10 cellular contexts compared by ENCODE assay signal in the genomic region with DNA sequence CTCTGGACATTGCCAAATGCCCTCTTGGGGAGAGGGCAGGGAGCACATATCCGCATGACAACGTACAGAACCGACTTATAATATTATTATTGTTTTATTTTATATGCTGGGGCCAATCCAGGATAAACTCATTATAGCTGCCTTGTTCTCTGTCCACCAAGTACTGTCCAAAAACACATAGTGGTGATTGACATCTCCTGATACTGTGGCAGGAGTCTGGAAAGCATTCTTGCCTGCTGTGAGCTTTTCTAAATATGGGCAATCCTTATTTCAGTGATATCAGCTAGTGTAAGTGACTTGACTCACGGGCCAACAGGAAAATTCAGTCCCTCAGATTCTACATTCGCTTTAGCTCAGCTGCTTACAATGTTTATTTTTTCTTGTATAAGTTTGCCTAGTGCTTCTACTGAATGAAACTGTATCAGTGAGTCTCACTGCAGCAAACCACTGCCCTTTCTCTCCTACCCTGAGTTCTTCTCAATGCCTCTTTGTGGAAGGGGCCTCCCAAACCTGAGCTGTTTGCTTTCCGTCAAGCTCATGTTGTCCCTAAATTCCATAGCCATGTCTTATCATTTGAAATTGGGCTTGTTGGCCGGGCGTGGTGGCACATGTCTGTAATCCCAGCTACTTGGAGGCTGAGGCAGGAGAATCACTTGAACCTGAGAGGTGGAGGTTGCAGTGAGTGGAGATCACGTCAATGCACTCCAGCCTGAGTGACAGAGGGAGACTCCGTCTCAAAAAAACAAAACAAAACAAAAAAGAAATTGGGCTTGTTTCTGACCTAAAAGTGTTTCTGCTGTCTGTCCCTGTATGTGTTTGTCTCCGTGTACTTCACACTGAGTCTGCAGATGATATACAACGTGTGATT. TPM values are rescaled to one million over a fixed set of nuclear protein-coding genes. Genes with fewer than 3 reads are reported as not detected.
DNase-seq lines count a peak whose midpoint lies in the region; ATAC-seq and TF ChIP-seq lines count a peak whose summit lies in the region.
"Had no signal": no experiment of that assay in that cellular context is flagged by ENCODE, and none has a peak within 500 bp of the region (broad histone marks: within the 10 kb centered on the region; RNA-seq: fewer than 3 reads in every experiment).

No MANE protein-coding gene starts in this region.

- peaks cover 0 to 16% (median 11%) of the 10 kb centered on the region in 4 donors for H3K4me1 Mint-ChIP-seq in CD4-positive, CD25-positive, alpha-beta regulatory T cell

- no peak overlapping the region for H3K9ac ChIP-seq in parathyroid adenoma

- DNase-seq in CD4-positive, CD25-positive, alpha-beta regulatory T cell = no peak
- DNase-seq in LNCaP clone FGC (ENCODE audit: low read depth) (peak; percentile 93), DMS 273 treated with DMSO at 0.1 percent for 48 hours (lab: John Stamatoyannopoulos, UW) (no peak)
- no peak for DNase-seq in activated CD8-positive, alpha-beta memory T cell treated with anti-CD3 and anti-CD28 coated beads, Interleukin-2, amount 50 U/mL, for 48 hours
- DNase-seq: activated CD4-positive, alpha-beta T cell treated with anti-CD3 and anti-CD28 coated beads for 4 hours; retina had no signal

- H3K79me2 ChIP-seq in parathyroid adenoma = no peaks in the 10 kb centered on the region

- H3K27me3 Mint-ChIP-seq in CD4-positive, CD25-positive, alpha-beta regulatory T cell = peaks cover 67% of the 10 kb centered on the region

- H3K36me3 ChIP-seq in CD4-positive, CD25-positive, alpha-beta regulatory T cell (ENCODE audit: control insufficient read depth, insufficient read depth, low read length) = no peaks in the 10 kb centered on the region
- H3K36me3 ChIP-seq in esophagus (ENCODE audit: control insufficient read depth in 2 of 2, insufficient read depth in 2 of 2, low read length in 1 of 2) (no peaks in the 10 kb centered on the region), parathyroid adenoma (ENCODE audit: control insufficient read depth, insufficient read depth, low read length) (no peaks in the 10 kb centered on the region)

- H3K36me3 Mint-ChIP-seq in CD4-positive, CD25-positive, alpha-beta regulatory T cell = no peaks in the 10 kb centered on the region

- H3K4me3 Mint-ChIP-seq in CD4-positive, CD25-positive, alpha-beta regulatory T cell = peak overlapping the region in 3 of 4 donors; percentile 34 to 84 (median 83)

- no peak overlapping the region for H3K4me3 ChIP-seq in CD4-positive, CD25-positive, alpha-beta regulatory T cell (ENCODE audit: low read depth, low read length)
- H3K4me3 ChIP-seq in LNCaP clone FGC (ENCODE audit: low read depth, low read length) (no peak overlapping the region), esophagus (ENCODE audit: low read depth in 1 of 2, low read length in 2 of 2) (no peak overlapping the region), parathyroid adenoma (ENCODE audit: low read depth, low read length) (no peak overlapping the region)

- H3K27ac ChIP-seq in CD4-positive, CD25-positive, alpha-beta regulatory T cell (ENCODE audit: insufficient read depth, low read length, poor library complexity, severe bottlenecking) = no peak overlapping the region
- H3K27ac ChIP-seq in esophagus (ENCODE audit: low read depth in 2 of 2, low read length in 1 of 2) (peak overlapping the region; percentile 22 to 66), parathyroid adenoma (no peak overlapping the region)

- no peaks in the 10 kb centered on the region for H3K9me3 ChIP-seq in CD4-positive, CD25-positive, alpha-beta regulatory T cell (ENCODE audit: control insufficient read depth in 2 of 2, low read length in 2 of 2)
- peaks cover 0 to 5% of the 10 kb centered on the region in 2 donors for H3K9me3 ChIP-seq in esophagus (ENCODE audit: control insufficient read depth in 2 of 2, insufficient read depth in 1 of 2, low read depth in 1 of 2, low read length in 1 of 2)
- H3K9me3 ChIP-seq in parathyroid adenoma (ENCODE audit: control insufficient read depth, low read length) = no peaks in the 10 kb centered on the region

- H2AFZ ChIP-seq in parathyroid adenoma = peak overlapping the region; percentile 80

- peaks cover 43% of the 10 kb centered on the region for H3K27me3 ChIP-seq in CD4-positive, CD25-positive, alpha-beta regulatory T cell (ENCODE audit: control insufficient read depth, insufficient read depth, low read length)
- H3K27me3 ChIP-seq in esophagus (ENCODE audit: control insufficient read depth in 1 of 2, insufficient read depth in 2 of 2, low read length in 2 of 2) (no peaks in the 10 kb centered on the region), parathyroid adenoma (ENCODE audit: control insufficient read depth, insufficient read depth, low read length) (no peaks in the 10 kb centered on the region)

- peak overlapping the region in 1 of 3 donors; percentile 3 for H3K27ac Mint-ChIP-seq in CD4-positive, CD25-positive, alpha-beta regulatory T cell

- H3K4me1 ChIP-seq in CD4-positive, CD25-positive, alpha-beta regulatory T cell (ENCODE audit: control insufficient read depth, insufficient read depth, low read length, poor library complexity, severe bottlenecking) = peaks cover 16% of the 10 kb centered on the region
- H3K4me1 ChIP-seq in esophagus (ENCODE audit: control insufficient read depth in 2 of 2, insufficient read depth in 2 of 2, low read length in 1 of 2) (peaks cover 2 to 4% of the 10 kb centered on the region in 2 donors), parathyroid adenoma (peaks cover 5% of the 10 kb centered on the region)

- 75 to 81% methylated on average over 12 of the region's 12 CpGs for whole genome bisulfite sequencing in esophagus, 2 donors

- H3K9me3 Mint-ChIP-seq in CD4-positive, CD25-positive, alpha-beta regulatory T cell = peaks cover 0 to 6% (median 0%) of the 10 kb centered on the region in 7 donors

- no peak for ATAC-seq in CD4-positive, CD25-positive, alpha-beta regulatory T cell (ENCODE audit: low read depth in 2 of 2)
- ATAC-seq in GM21515 (IDR thresholded peaks at IDR 0.05; ENCODE audit: unreplicated experiment) (no peak), HG02678 (IDR thresholded peaks at IDR 0.05; ENCODE audit: unreplicated experiment) (no peak)

- H3K4me2 ChIP-seq in parathyroid adenoma (ENCODE audit: low read length) = no peak overlapping the region

- TF ChIP-seq CTCF in LNCaP clone FGC (IDR thresholded peaks at IDR 0.05; ENCODE audit: control insufficient read depth, extremely low read depth, insufficient read depth) (no peak), parathyroid adenoma (IDR thresholded peaks at IDR 0.05) (no peak)

RNA-seq across cellular contexts. Expression of gene CSRP2, which starts 1.6 kb away (rescaled TPM):
- total RNA-seq in CD4-positive, CD25-positive, alpha-beta regulatory T cell = not detected
- 1 to 10 TPM in 1 of 4 donors, under 1 TPM in 3; 0.42 to 1.7 (median 0.53) TPM for polyA plus RNA-seq in CD4-positive, CD25-positive, alpha-beta regulatory T cell
- 10 to 100 TPM; 33.6 to 91.5 TPM for polyA plus RNA-seq in esophagus

Comparison
In these comparisons a context has a peak if more than half of its experiments do, and no peak if none do; other contexts are left out.
1. H3K27ac ChIP-seq: peak in esophagus (2 of 2); none in CD4-positive, CD25-positive, alpha-beta regulatory T cell (single experiment) and parathyroid adenoma (single experiment).
2. RNA of gene CSRP2, which starts 1.6 kb away (polyA plus RNA-seq): 33.6 to 91.5 TPM in esophagus; 0.42 to 1.7 TPM in CD4-positive, CD25-positive, alpha-beta regulatory T cell; every median in the first group is over 10 times any median in the second.